Comparison of ENCODE assay signal across 19 cellular contexts in the genomic region with DNA sequence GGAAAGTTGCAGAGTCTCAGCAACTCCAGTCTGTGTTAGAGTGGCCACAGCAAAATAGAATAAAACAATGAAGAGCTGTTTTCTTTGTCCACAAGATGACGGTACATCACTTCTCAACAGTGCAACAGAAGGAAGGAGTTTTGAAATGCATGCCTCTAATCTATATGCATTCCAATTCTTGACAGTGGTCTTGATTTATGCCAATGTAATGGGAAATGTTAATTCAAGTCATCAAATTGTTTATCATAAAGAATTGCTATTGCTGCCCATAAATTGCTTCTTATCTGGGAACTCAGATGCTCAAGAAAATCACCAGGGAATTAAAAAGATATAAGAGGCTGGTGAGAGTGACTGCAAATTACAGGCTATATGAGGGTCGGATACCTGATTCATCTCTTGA.
DNase-seq lines count a peak whose midpoint lies in the region; ATAC-seq, FAIRE-seq and TF ChIP-seq lines count a peak whose summit lies in the region.
"Had no signal": no experiment of that assay in that cellular context is flagged by ENCODE, and none has a peak within 500 bp of the region (broad histone marks: within the 10 kb centered on the region; RNA-seq: fewer than 3 reads in every experiment).

No MANE protein-coding gene starts in this region.

- H4K20me1 ChIP-seq in SK-N-SH (ENCODE audit: insufficient read depth) (no peaks in the 10 kb centered on the region), astrocyte (ENCODE audit: insufficient read depth, low read length) (no peaks in the 10 kb centered on the region)
- H4K20me1 ChIP-seq: BLaER1 treated with 17β-estradiol and CSF1 and Interleukin-3, amounts not matched to agents 10 nM and 100 nM had no signal

- H2AFZ ChIP-seq in SK-N-SH (ENCODE audit: low read depth) (no peak overlapping the region), astrocyte (ENCODE audit: low read depth, low read length) (no peak overlapping the region)

- no peaks in the 10 kb centered on the region for H3F3A ChIP-seq in SK-N-SH (replicated peaks; ENCODE audit: insufficient read depth)

- H3K9me3 Mint-ChIP-seq in astrocyte (ENCODE audit: unreplicated experiment) = no peaks in the 10 kb centered on the region
- H3K9me3 Mint-ChIP-seq: CD8-positive, alpha-beta T cell had no signal

- POLR2A ChIA-PET in SK-N-SH (lab: Yijun Ruan, JAX) = no interaction called here

- H3K4me2 ChIP-seq in SK-N-SH = no peak overlapping the region
- no peak overlapping the region for H3K4me2 ChIP-seq in astrocyte (ENCODE audit: low read length)
- H3K4me2 ChIP-seq: BLaER1 treated with 17β-estradiol and CSF1 and Interleukin-3, amounts not matched to agents 10 nM and 100 nM had no signal

- H3K27ac ChIP-seq in SK-N-SH (ENCODE audit: low read depth in 2 of 2, low read length in 1 of 2) (no peak overlapping the region), astrocyte (ENCODE audit: low read depth, low read length) (no peak overlapping the region), foreskin keratinocyte (no peak overlapping the region)
- H3K27ac ChIP-seq: BLaER1 treated with 17β-estradiol and CSF1 and Interleukin-3, amounts not matched to agents 10 nM and 100 nM; HL-60 had no signal

- no peak for TF ChIP-seq CTCF in SK-N-SH (IDR thresholded peaks at IDR 0.05)
- TF ChIP-seq CTCF in astrocyte (IDR thresholded peaks at IDR 0.05; ENCODE audit: insufficient read depth, low read depth, low read length) = no peak
- peak; percentile 41 for TF ChIP-seq CTCF in foreskin keratinocyte (conservative IDR thresholded peaks at IDR 0.05)

- no peaks in the 10 kb centered on the region for H3K27me3 Mint-ChIP-seq in astrocyte (ENCODE audit: low read depth, unreplicated experiment)

- 3% methylated on average over 2 of the region's 2 CpGs for WGBS in SK-N-SH (ENCODE audit: low lambda C conversion rate)

- peak; percentile 95 for FAIRE-seq in astrocyte (lab: Jason Lieb, UNC)
- FAIRE-seq: G401.6, GM12891, GM19239, H1 had no signal

- no peak for TF ChIP-seq EP300 in SK-N-SH (IDR thresholded peaks at IDR 0.05; ENCODE audit: borderline replicate concordance in 1 of 2, low read depth in 1 of 2, low read length in 1 of 2)

- H3K9ac ChIP-seq in SK-N-SH (no peak overlapping the region), astrocyte (ENCODE audit: low read length) (no peak overlapping the region)
- H3K9ac ChIP-seq: BLaER1 treated with 17β-estradiol and CSF1 and Interleukin-3, amounts not matched to agents 10 nM and 100 nM had no signal

- H3K4me3 Mint-ChIP-seq in astrocyte (ENCODE audit: unreplicated experiment) = no peak overlapping the region
- H3K4me3 Mint-ChIP-seq: B cell; CD8-positive, alpha-beta T cell had no signal

- H3K36me3 Mint-ChIP-seq in astrocyte (ENCODE audit: low read depth, unreplicated experiment) = no peaks in the 10 kb centered on the region
- H3K36me3 Mint-ChIP-seq: CD8-positive, alpha-beta T cell had no signal

- no peak for ATAC-seq in SK-N-SH treated with all-trans-retinoic acid at 6 μM for 48 hours
- ATAC-seq in foreskin keratinocyte = no peak
- ATAC-seq: CD8-positive, alpha-beta T cell had no signal

- DNase-seq in SK-N-SH (no peak), astrocyte (ENCODE audit: low read depth) (no peak), foreskin keratinocyte (no peak), iPS-NIHi11 (ENCODE audit: low spot score) (no peak), Kasumi-1 (lab: John Stamatoyannopoulos, UW) (no peak), H7 (no peak)
- DNase-seq: 8988T; CD8-positive, alpha-beta T cell; DMS 273 treated with DMSO at 0.1 percent for 48 hours; DMS53 had no signal

- TF ChIP-seq RAD21 in SK-N-SH (IDR thresholded peaks at IDR 0.05; ENCODE audit: low read length) = 0 out of 2 replicates have a peak, but pooled peaks have one; percentile 4

- H3K4me3 ChIP-seq in SK-N-SH (ENCODE audit: low read depth in 2 of 2, low read length in 1 of 2) (no peak overlapping the region), astrocyte (ENCODE audit: insufficient read depth, low read depth, low read length) (no peak overlapping the region), H7 (ENCODE audit: insufficient read depth, low read depth, low read length) (no peak overlapping the region)
- H3K4me3 ChIP-seq: BLaER1 treated with 17β-estradiol and CSF1 and Interleukin-3, amounts not matched to agents 10 nM and 100 nM; HAP-1 had no signal

- H3K9me3 ChIP-seq in SK-N-SH = no peaks in the 10 kb centered on the region
- H3K9me3 ChIP-seq in astrocyte (ENCODE audit: insufficient read depth, low read depth, low read length) = no peaks in the 10 kb centered on the region
- H3K9me3 ChIP-seq: HAP-1 had no signal

- H3K27me3 ChIP-seq in SK-N-SH (ENCODE audit: insufficient read depth) (no peaks in the 10 kb centered on the region; the same call in 1 of the 2 replicates), astrocyte (ENCODE audit: insufficient read depth, low read length) (no peaks in the 10 kb centered on the region), foreskin keratinocyte (no peaks in the 10 kb centered on the region), H7 (ENCODE audit: control insufficient read depth, insufficient read depth, low read length) (no peaks in the 10 kb centered on the region)

- H3K4me1 ChIP-seq in SK-N-SH (ENCODE audit: control insufficient read depth in 1 of 2, insufficient read depth in 2 of 2, low read depth in 1 of 2, low read length in 1 of 2) (no peaks in the 10 kb centered on the region), astrocyte (ENCODE audit: insufficient read depth, low read length) (no peaks in the 10 kb centered on the region), foreskin keratinocyte (no peaks in the 10 kb centered on the region)
- H3K4me1 ChIP-seq: HAP-1 had no signal

- H3K36me3 ChIP-seq in SK-N-SH (replicated peaks in 1 of 2; ENCODE audit: control insufficient read depth in 1 of 2, insufficient read depth in 2 of 2, low read length in 1 of 2) = no peaks in the 10 kb centered on the region
- no peaks in the 10 kb centered on the region for H3K36me3 ChIP-seq in astrocyte (ENCODE audit: insufficient read depth, low read length)
- no peaks in the 10 kb centered on the region for H3K36me3 ChIP-seq in H7 (replicated peaks; ENCODE audit: control insufficient read depth, insufficient read depth, low read length)
- H3K36me3 ChIP-seq: BLaER1 treated with 17β-estradiol and CSF1 and Interleukin-3, amounts not matched to agents 10 nM and 100 nM; HAP-1 had no signal

- H3K79me2 ChIP-seq in SK-N-SH (ENCODE audit: insufficient read depth) = no peaks in the 10 kb centered on the region
- H3K79me2 ChIP-seq in astrocyte (ENCODE audit: insufficient read depth, low read length) = no peaks in the 10 kb centered on the region

- H3K4me1 Mint-ChIP-seq in astrocyte (ENCODE audit: low read depth, unreplicated experiment) = no peaks in the 10 kb centered on the region
- H3K4me1 Mint-ChIP-seq: B cell had no signal

- no peak overlapping the region for H3K27ac Mint-ChIP-seq in astrocyte (ENCODE audit: unreplicated experiment)
- H3K27ac Mint-ChIP-seq: B cell; CD8-positive, alpha-beta T cell had no signal

- CTCF ChIA-PET in SK-N-SH (lab: Yijun Ruan, JAX) = no interaction called here

- no peaks in the 10 kb centered on the region for H3K9me2 ChIP-seq in SK-N-SH

TF ChIP-seq in SK-N-SH, 30 proteins besides CTCF, POLR2A, EP300 and RAD21:
- no peak for TF ChIP-seq POLR2AphosphoS5 (IDR thresholded peaks at IDR 0.05; ENCODE audit: low read depth, low read length)

TF ChIP-seq in SK-N-SH treated with all-trans-retinoic acid at 6 μM for 48 hours, 23 proteins besides CTCF, POLR2A, EP300 and RAD21 (continues in another document):
- TF ChIP-seq ISL1 (CRISPR knock-in tag; IDR thresholded peaks at IDR 0.05) = no peak
- TF ChIP-seq, protein P1, sequence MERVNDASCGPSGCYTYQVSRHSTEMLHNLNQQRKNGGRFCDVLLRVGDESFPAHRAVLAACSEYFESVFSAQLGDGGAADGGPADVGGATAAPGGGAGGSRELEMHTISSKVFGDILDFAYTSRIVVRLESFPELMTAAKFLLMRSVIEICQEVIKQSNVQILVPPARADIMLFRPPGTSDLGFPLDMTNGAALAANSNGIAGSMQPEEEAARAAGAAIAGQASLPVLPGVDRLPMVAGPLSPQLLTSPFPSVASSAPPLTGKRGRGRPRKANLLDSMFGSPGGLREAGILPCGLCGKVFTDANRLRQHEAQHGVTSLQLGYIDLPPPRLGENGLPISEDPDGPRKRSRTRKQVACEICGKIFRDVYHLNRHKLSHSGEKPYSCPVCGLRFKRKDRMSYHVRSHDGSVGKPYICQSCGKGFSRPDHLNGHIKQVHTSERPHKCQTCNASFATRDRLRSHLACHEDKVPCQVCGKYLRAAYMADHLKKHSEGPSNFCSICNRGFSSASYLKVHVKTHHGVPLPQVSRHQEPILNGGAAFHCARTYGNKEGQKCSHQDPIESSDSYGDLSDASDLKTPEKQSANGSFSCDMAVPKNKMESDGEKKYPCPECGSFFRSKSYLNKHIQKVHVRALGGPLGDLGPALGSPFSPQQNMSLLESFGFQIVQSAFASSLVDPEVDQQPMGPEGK (CRISPR knock-in tag; IDR thresholded peaks at IDR 0.05; ENCODE audit: borderline replicate concordance) = no peak
- no peak for TF ChIP-seq PPARA (CRISPR knock-in tag; IDR thresholded peaks at IDR 0.05; ENCODE audit: borderline replicate concordance)
- TF ChIP-seq TOX (CRISPR knock-in tag; IDR thresholded peaks at IDR 0.05; ENCODE audit: borderline replicate concordance) = no peak
- TF ChIP-seq, protein P2, sequence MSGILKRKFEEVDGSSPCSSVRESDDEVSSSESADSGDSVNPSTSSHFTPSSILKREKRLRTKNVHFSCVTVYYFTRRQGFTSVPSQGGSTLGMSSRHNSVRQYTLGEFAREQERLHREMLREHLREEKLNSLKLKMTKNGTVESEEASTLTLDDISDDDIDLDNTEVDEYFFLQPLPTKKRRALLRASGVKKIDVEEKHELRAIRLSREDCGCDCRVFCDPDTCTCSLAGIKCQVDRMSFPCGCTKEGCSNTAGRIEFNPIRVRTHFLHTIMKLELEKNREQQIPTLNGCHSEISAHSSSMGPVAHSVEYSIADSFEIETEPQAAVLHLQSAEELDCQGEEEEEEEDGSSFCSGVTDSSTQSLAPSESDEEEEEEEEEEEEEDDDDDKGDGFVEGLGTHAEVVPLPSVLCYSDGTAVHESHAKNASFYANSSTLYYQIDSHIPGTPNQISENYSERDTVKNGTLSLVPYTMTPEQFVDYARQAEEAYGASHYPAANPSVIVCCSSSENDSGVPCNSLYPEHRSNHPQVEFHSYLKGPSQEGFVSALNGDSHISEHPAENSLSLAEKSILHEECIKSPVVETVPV (CRISPR knock-in tag; IDR thresholded peaks at IDR 0.05) = no peak
- no peak for TF ChIP-seq GLIS3 (CRISPR knock-in tag; IDR thresholded peaks at IDR 0.05)
- TF ChIP-seq ZFP30 (CRISPR knock-in tag; IDR thresholded peaks at IDR 0.05) = no peak
- no peak for TF ChIP-seq CSDC2 (CRISPR knock-in tag; IDR thresholded peaks at IDR 0.05)
- TF ChIP-seq ZNF8 (CRISPR knock-in tag; IDR thresholded peaks at IDR 0.05) = no peak
- TF ChIP-seq BACH2 (CRISPR knock-in tag; IDR thresholded peaks at IDR 0.05; ENCODE audit: borderline replicate concordance) = no peak
- TF ChIP-seq OSR1 (CRISPR knock-in tag; IDR thresholded peaks at IDR 0.05) = no peak
- TF ChIP-seq ESRRG (CRISPR knock-in tag; IDR thresholded peaks at IDR 0.05) = no peak
- TF ChIP-seq ZC3H10 (CRISPR knock-in tag; IDR thresholded peaks at IDR 0.05) = no peak
- no peak for TF ChIP-seq ARNTL (CRISPR knock-in tag; IDR thresholded peaks at IDR 0.05; ENCODE audit: borderline replicate concordance, low read depth)
